In the genomic region with DNA sequence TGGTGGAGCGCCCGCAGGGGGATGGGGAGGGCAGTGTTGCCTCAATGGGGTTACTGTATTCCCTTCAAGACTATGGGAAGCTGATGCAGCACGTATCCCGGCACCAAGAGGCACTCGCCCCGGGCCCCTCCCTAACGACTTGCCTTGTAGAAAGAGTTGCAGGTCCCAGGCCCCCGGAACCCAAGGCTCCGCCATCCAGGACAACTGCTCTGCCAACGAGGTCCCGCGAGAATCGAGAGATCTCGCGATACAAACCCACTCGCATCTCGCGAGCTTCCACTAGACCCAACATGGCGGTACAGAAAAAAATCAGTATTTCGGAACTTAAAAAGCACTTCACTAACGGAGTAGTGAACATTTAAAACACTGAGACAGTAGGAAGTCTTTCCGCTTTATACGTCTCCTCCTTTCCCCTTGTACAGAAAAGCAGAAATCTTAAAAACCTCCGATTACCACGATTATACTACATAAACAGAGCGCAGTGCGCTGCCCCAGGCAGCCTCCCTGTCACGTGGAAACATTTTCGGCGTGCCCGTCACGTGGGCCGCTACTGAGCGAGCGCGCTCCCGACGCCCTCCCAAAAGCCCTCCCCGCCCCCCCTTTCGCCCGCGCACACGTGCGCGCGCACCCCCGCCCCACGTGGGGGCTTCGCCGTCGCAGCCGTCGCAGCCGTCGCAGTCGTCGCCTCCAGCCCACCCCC, we compare ENCODE assay signal across 1 cellular context.
A peak's percentile ranks its signal among the peaks of the same experiment; 100 is the strongest.
TF ChIP-seq lines count a peak whose summit lies in the region.

TSS of gene ZZZ3 (minus strand) at position 217 of the 700 bp plus-strand sequence. CDS start 49,304 bp downstream, outside the sequence.

TF ChIP-seq in HepG2, 621 proteins besides CTCF, POLR2A, EP300 and RAD21 (continued from another document and continues in another):
- TF ChIP-seq ZNF253 (CRISPR knock-in tag; IDR thresholded peaks at IDR 0.05; ENCODE audit: borderline replicate concordance) (no peak), ZNF136 (CRISPR knock-in tag; IDR thresholded peaks at IDR 0.05; ENCODE audit: low read depth) (no peak), ZNF773 (CRISPR knock-in tag; IDR thresholded peaks at IDR 0.05; ENCODE audit: borderline replicate concordance) (no peak; the same call in 1 of the 2 replicates), CCDC6 (CRISPR knock-in tag; IDR thresholded peaks at IDR 0.05) (no peak; the same call in 1 of the 2 replicates), TOPORS (CRISPR knock-in tag; IDR thresholded peaks at IDR 0.05) (no peak), ZIK1 (CRISPR knock-in tag; IDR thresholded peaks at IDR 0.05; ENCODE audit: borderline replicate concordance, low read depth) (no peak), ZFP82 (CRISPR knock-in tag; IDR thresholded peaks at IDR 0.05; ENCODE audit: borderline replicate concordance) (0 out of 2 replicates have a peak, but pooled peaks have one; percentile 29), HOMEZ (CRISPR knock-in tag; IDR thresholded peaks at IDR 0.05; ENCODE audit: low read depth) (peak; percentile 66; the same call in 1 of the 2 replicates), PLRG1 (conservative IDR thresholded peaks at IDR 0.05) (no peak), CBX2 (IDR thresholded peaks at IDR 0.05; ENCODE audit: low read depth, low read length) (no peak), CBX2 (CRISPR knock-in tag; IDR thresholded peaks at IDR 0.05; ENCODE audit: low read depth) (no peak), CEBPB (IDR thresholded peaks at IDR 0.05; ENCODE audit: borderline replicate concordance, low read depth, low read length) (no peak), ZNF318 (CRISPR knock-in tag; IDR thresholded peaks at IDR 0.05) (no peak), ZNF160 (CRISPR knock-in tag; IDR thresholded peaks at IDR 0.05) (no peak), RBM39 (IDR thresholded peaks at IDR 0.05; ENCODE audit: low read depth, low read length, poor library complexity, severe bottlenecking) (peak; percentile 19), ZNF75D (CRISPR knock-in tag; IDR thresholded peaks at IDR 0.05; ENCODE audit: borderline replicate concordance) (no peak), ZFP91 (CRISPR knock-in tag; IDR thresholded peaks at IDR 0.05; ENCODE audit: borderline replicate concordance) (0 out of 2 replicates have a peak, but pooled peaks have one; percentile 32), BRCA1 (CRISPR knock-in tag; IDR thresholded peaks at IDR 0.05) (no peak), SRY (CRISPR knock-in tag; IDR thresholded peaks at IDR 0.05) (no peak), ZNF558 (CRISPR knock-in tag; IDR thresholded peaks at IDR 0.05; ENCODE audit: borderline replicate concordance) (no peak), ZNF326 (CRISPR knock-in tag; IDR thresholded peaks at IDR 0.05; ENCODE audit: borderline replicate concordance) (no peak)
- TF ChIP-seq, protein P1, sequence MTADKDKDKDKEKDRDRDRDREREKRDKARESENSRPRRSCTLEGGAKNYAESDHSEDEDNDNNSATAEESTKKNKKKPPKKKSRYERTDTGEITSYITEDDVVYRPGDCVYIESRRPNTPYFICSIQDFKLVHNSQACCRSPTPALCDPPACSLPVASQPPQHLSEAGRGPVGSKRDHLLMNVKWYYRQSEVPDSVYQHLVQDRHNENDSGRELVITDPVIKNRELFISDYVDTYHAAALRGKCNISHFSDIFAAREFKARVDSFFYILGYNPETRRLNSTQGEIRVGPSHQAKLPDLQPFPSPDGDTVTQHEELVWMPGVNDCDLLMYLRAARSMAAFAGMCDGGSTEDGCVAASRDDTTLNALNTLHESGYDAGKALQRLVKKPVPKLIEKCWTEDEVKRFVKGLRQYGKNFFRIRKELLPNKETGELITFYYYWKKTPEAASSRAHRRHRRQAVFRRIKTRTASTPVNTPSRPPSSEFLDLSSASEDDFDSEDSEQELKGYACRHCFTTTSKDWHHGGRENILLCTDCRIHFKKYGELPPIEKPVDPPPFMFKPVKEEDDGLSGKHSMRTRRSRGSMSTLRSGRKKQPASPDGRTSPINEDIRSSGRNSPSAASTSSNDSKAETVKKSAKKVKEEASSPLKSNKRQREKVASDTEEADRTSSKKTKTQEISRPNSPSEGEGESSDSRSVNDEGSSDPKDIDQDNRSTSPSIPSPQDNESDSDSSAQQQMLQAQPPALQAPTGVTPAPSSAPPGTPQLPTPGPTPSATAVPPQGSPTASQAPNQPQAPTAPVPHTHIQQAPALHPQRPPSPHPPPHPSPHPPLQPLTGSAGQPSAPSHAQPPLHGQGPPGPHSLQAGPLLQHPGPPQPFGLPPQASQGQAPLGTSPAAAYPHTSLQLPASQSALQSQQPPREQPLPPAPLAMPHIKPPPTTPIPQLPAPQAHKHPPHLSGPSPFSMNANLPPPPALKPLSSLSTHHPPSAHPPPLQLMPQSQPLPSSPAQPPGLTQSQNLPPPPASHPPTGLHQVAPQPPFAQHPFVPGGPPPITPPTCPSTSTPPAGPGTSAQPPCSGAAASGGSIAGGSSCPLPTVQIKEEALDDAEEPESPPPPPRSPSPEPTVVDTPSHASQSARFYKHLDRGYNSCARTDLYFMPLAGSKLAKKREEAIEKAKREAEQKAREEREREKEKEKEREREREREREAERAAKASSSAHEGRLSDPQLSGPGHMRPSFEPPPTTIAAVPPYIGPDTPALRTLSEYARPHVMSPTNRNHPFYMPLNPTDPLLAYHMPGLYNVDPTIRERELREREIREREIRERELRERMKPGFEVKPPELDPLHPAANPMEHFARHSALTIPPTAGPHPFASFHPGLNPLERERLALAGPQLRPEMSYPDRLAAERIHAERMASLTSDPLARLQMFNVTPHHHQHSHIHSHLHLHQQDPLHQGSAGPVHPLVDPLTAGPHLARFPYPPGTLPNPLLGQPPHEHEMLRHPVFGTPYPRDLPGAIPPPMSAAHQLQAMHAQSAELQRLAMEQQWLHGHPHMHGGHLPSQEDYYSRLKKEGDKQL (CRISPR knock-in tag; IDR thresholded peaks at IDR 0.05; ENCODE audit: low read depth): 0 out of 2 replicates have a peak, but pooled peaks have one; percentile 44
- TF ChIP-seq, protein P2, sequence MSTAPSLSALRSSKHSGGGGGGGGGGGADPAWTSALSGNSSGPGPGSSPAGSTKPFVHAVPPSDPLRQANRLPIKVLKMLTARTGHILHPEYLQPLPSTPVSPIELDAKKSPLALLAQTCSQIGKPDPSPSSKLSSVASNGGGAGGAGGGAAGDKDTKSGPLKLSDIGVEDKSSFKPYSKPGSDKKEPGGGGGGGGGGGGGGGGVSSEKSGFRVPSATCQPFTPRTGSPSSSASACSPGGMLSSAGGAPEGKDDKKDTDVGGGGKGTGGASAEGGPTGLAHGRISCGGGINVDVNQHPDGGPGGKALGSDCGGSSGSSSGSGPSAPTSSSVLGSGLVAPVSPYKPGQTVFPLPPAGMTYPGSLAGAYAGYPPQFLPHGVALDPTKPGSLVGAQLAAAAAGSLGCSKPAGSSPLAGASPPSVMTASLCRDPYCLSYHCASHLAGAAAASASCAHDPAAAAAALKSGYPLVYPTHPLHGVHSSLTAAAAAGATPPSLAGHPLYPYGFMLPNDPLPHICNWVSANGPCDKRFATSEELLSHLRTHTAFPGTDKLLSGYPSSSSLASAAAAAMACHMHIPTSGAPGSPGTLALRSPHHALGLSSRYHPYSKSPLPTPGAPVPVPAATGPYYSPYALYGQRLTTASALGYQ (CRISPR knock-in tag; IDR thresholded peaks at IDR 0.05): no peak
- TF ChIP-seq, protein P3, sequence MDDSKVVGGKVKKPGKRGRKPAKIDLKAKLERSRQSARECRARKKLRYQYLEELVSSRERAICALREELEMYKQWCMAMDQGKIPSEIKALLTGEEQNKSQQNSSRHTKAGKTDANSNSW (CRISPR knock-in tag; IDR thresholded peaks at IDR 0.05; ENCODE audit: borderline replicate concordance): no peak
